38 cellular contexts compared by ENCODE assay signal in the genomic region with DNA sequence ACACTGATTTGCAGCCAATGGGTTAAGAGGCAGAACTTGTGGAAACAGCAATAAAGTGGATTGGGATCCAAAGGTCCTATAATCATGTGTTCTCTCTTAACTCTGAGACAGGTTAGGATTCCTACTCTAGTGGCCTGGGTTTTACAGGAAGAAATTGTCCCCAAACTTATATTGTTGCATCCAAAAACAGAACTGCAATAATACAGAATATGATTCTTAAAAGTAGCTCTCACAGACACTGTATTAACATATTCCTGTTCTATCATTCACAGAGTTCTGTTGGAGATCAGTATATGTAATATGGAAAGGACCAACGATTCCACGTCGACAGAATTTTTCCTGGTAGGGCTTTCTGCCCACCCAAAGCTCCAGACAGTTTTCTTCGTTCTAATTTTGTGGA. TPM values are rescaled to one million over a fixed set of nuclear protein-coding genes. Genes with fewer than 3 reads are reported as not detected.
"Had no signal": no experiment of that assay in that cellular context is flagged by ENCODE, and none has a peak within 500 bp of the region (broad histone marks: within the 10 kb centered on the region; RNA-seq: fewer than 3 reads in every experiment).

A gene with protein sequence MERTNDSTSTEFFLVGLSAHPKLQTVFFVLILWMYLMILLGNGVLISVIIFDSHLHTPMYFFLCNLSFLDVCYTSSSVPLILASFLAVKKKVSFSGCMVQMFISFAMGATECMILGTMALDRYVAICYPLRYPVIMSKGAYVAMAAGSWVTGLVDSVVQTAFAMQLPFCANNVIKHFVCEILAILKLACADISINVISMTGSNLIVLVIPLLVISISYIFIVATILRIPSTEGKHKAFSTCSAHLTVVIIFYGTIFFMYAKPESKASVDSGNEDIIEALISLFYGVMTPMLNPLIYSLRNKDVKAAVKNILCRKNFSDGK (plus strand): TSS at position 301 of the 400 bp plus-strand sequence. CDS start 0 bp downstream, at position 301.

- H3K36me3 ChIP-seq: adrenal gland, ascending aorta, brain microvascular endothelial cell, breast epithelium, cardiac muscle cell had no signal

- H3K4me1 ChIP-seq: adrenal gland, ascending aorta, body of pancreas, breast epithelium had no signal

- H3K9me3 ChIP-seq: adrenal gland, ascending aorta, body of pancreas had no signal

- H3K27ac ChIP-seq: adrenal gland, ascending aorta, body of pancreas, brain microvascular endothelial cell, breast epithelium, cardiac muscle cell had no signal

- H3K4me3 ChIP-seq: adrenal gland, ascending aorta, body of pancreas, breast epithelium, cardiac muscle cell had no signal

- ATAC-seq: activated naive CD4-positive, alpha-beta T cell treated with anti-CD3 and anti-CD28 coated beads, Interleukin-2, amount 50 U/mL, for 72 hours; activated naive CD8-positive, alpha-beta T cell treated with anti-CD3 and anti-CD28 coated beads, Interleukin-2, amount 50 U/mL, for 24 hours; activated T-cell treated with anti-CD3 and anti-CD28 coated beads, Interleukin-2, amount 50 U/mL, for 4 hours; activated T-cell treated with anti-CD3 and anti-CD28 coated beads, Interleukin-2, amount 50 U/mL, for 72 hours; activated T-helper 17 cell treated with anti-CD3 and anti-CD28 coated beads, Interleukin-2, amount 50 U/mL, for 72 hours; body of pancreas had no signal

- DNase-seq: activated effector memory CD4-positive, alpha-beta T cell treated with anti-CD3 and anti-CD28 coated beads, Interleukin-2, amount 50 U/mL, for 16 hours; activated effector memory CD4-positive, alpha-beta T cell treated with Interleukin-2 at 50 U/mL for 16 hours; activated gamma-delta T cell; activated gamma-delta T cell treated with Interleukin-2 at 50 U/mL for 16 hours; activated naive CD4-positive, alpha-beta T cell; activated naive CD4-positive, alpha-beta T cell treated with anti-CD3 and anti-CD28 coated beads for 36 hours; activated naive CD4-positive, alpha-beta T cell treated with anti-CD3 and anti-CD28 coated beads, Interleukin-2, amount 10 ng/mL, durations not matched to agents 7 days and 5 days; activated naive CD4-positive, alpha-beta T cell treated with anti-CD3 and anti-CD28 coated beads, Interleukin-2, amount 50 U/mL, for 16 hours; activated naive CD4-positive, alpha-beta T cell treated with Interleukin-2 at 50 U/mL for 16 hours; activated naive CD8-positive, alpha-beta T cell treated with anti-CD3 and anti-CD28 coated beads for 36 hours; activated naive CD8-positive, alpha-beta T cell treated with anti-CD3 and anti-CD28 coated beads, Interleukin-2, amount 10 ng/mL, durations not matched to agents 7 days and 5 days; activated naive CD8-positive, alpha-beta T cell treated with anti-CD3 and anti-CD28 coated beads, Interleukin-2, amount 50 U/mL, for 24 hours; activated T-cell treated with anti-CD3 and anti-CD28 coated beads, Interleukin-2, amount 50 U/mL, for 24 hours; activated T-cell treated with anti-CD3 and anti-CD28 coated beads, Interleukin-2, amount 50 U/mL, for 4 hours; activated T-cell treated with anti-CD3 and anti-CD28 coated beads, Interleukin-2, amount 50 U/mL, for 48 hours; activated T-cell treated with anti-CD3 and anti-CD28 coated beads, Interleukin-2, amount 50 U/mL, for 72 hours; adrenal gland; amniotic stem cell; amygdala; anterior cingulate cortex; aorta; body of pancreas; brain microvascular endothelial cell; caudate nucleus; central memory CD4-positive, alpha-beta T cell; cerebellar nuclear complex had no signal

- FAIRE-seq: astrocyte had no signal

- H3K27me3 ChIP-seq: adrenal gland, ascending aorta, body of pancreas, brain microvascular endothelial cell, breast epithelium, cardiac muscle cell had no signal

RNA-seq across cellular contexts. Expression of the gene that starts here (rescaled TPM):
- total RNA-seq: activated naive CD4-positive, alpha-beta T cell treated with anti-CD3 and anti-CD28 coated beads for 36 hours; activated naive CD4-positive, alpha-beta T cell treated with anti-CD3 and anti-CD28 coated beads, Interleukin-2, amount 50 U/mL, for 72 hours; activated naive CD8-positive, alpha-beta T cell treated with anti-CD3 and anti-CD28 coated beads for 36 hours; activated naive CD8-positive, alpha-beta T cell treated with anti-CD3 and anti-CD28 coated beads, Interleukin-2, amount 10 ng/mL, durations not matched to agents 7 days and 5 days; activated T-cell treated with anti-CD3 and anti-CD28 coated beads, Interleukin-2, amount 50 U/mL, for 4 hours; activated T-cell treated with anti-CD3 and anti-CD28 coated beads, Interleukin-2, amount 50 U/mL, for 72 hours; activated T-helper 1 cell treated with anti-CD3 and anti-CD28 coated beads, Interleukin-12 subunit alpha, Interleukin-12 subunit beta, Interleukin-2, Interleukin-4 antibody, amounts not matched to agents 30 ng/mL and 10 ng/mL and 1 ng/mL, durations not matched to agents 14 hours and 24 hours and 36 hours; activated T-helper 17 cell treated with anti-CD3 and anti-CD28 coated beads, Interleukin-2, amount 50 U/mL, for 72 hours; activated T-helper 2 cell treated with anti-CD3 and anti-CD28 coated beads, Interferon-gamma antibody, Interleukin-2, Interleukin-4, amounts not matched to agents 10 μg/mL and 5 μg/mL and 100 μg/mL, durations not matched to agents 14 hours and 24 hours and 36 hours; adrenal gland; aorta; ascending aorta; astrocyte; body of pancreas; breast epithelium; bronchial epithelial cell; cardiac muscle cell; cardiac septum; cerebellum; chondrocyte had no signal
